Comparison of ENCODE assay signal across 8 cellular contexts in the genomic region with DNA sequence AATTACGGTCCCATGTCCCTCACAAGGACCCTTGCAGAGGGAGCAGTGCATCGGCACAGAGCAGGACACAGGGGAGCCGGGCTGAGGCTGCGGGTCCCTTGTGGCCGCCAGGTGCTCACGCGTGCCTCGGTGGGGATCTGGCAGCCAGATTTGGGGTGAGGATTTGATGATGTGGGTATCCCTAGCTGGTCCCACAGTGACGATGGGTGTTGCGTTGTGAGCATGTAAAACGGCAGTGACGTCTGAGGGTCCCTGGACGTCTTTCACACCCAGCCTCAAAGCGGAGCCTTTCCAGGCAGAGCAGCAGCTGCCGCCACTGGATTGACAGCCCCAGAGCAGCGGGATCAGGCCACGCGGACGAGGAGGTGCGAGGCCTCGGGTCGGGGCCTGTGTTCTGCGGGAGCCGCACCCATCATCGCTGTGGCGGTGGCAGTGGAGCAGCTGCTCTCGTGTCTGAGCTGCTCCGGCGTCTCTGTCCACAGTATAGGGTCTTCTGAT. TPM values are rescaled to one million over a fixed set of nuclear protein-coding genes. Genes with fewer than 3 reads are reported as not detected.
DNase-seq lines count a peak whose midpoint lies in the region; ATAC-seq, FAIRE-seq and TF ChIP-seq lines count a peak whose summit lies in the region.

No MANE protein-coding gene starts in this region.

- CTCF ChIA-PET in activated naive CD4-positive, alpha-beta T cell treated with anti-CD3 and anti-CD28 coated beads for 36 hours (lab: Charles Lee), result no interaction called here
- CTCF ChIA-PET in K562 (lab: Yijun Ruan, JAX; ENCODE audit: low intra/inter-chr PET ratio), result no interaction called here

- peak overlapping the region; percentile 68 for H3K4me3 Mint-ChIP-seq in activated naive CD4-positive, alpha-beta T cell treated with anti-CD3 and anti-CD28 coated beads for 36 hours

- H3K9me3 ChIP-seq in K562 (replicated peaks; ENCODE audit: control insufficient read depth, insufficient read depth, low read depth, low read length) (no peaks in the 10 kb centered on the region), lung (ENCODE audit: control insufficient read depth in 2 of 2, insufficient read depth in 1 of 2, low read length in 1 of 2) (peaks cover 0 to under 1% of the 10 kb centered on the region in 2 donors), upper lobe of right lung (no peaks in the 10 kb centered on the region)

- H3K4me1 ChIP-seq in K562 (replicated peaks in 1 of 2; ENCODE audit: control insufficient read depth in 2 of 2, insufficient read depth in 2 of 2, low read length in 2 of 2) (peaks cover 0 to 34% of the 10 kb centered on the region in 2 experiments; a peak in 2 of 5 replicates), lung (ENCODE audit: control insufficient read depth in 2 of 2, insufficient read depth in 2 of 2, low read length in 2 of 2) (peaks cover 0 to 20% of the 10 kb centered on the region in 2 donors), upper lobe of right lung (peaks cover 39% of the 10 kb centered on the region), foreskin keratinocyte (no peaks in the 10 kb centered on the region)

- H3K27ac ChIP-seq in K562 (ENCODE audit: extremely low read depth, low read depth, low read length), result no peak overlapping the region; the same call in 2 of the 3 replicates
- H3K27ac ChIP-seq in lung (ENCODE audit: low read depth in 1 of 2, low read length in 1 of 2), result peak overlapping the region; percentile 65 to 94
- H3K27ac ChIP-seq in upper lobe of right lung, result peak overlapping the region; percentile 90
- no peak overlapping the region for H3K27ac ChIP-seq in foreskin keratinocyte

- no peaks in the 10 kb centered on the region for H3K9me3 Mint-ChIP-seq in activated naive CD4-positive, alpha-beta T cell treated with anti-CD3 and anti-CD28 coated beads for 36 hours

- in situ Hi-C loops in K562 (cut with MboI), result no loop called here

- no peak for TF ChIP-seq EP300 in K562 (IDR thresholded peaks at IDR 0.05; ENCODE audit: low read length)

- H3K4me2 ChIP-seq in K562 (ENCODE audit: insufficient read depth, low read length), result no peak overlapping the region

- TF ChIP-seq POLR2A in K562 (conservative IDR thresholded peaks at IDR 0.05), result no peak

- H3K4me3 ChIP-seq in K562 (no peak overlapping the region), lung (peak overlapping the region; percentile 50), upper lobe of right lung (peak overlapping the region; percentile 69)

- peaks cover 84% of the 10 kb centered on the region; the same call in 2 of the 3 replicates for H3K36me3 ChIP-seq in K562 (ENCODE audit: control insufficient read depth, insufficient read depth, low read length)
- peaks cover 0 to 27% of the 10 kb centered on the region in 2 donors for H3K36me3 ChIP-seq in lung (ENCODE audit: control insufficient read depth in 2 of 2, insufficient read depth in 2 of 2, low read length in 2 of 2)
- H3K36me3 ChIP-seq in upper lobe of right lung, result peaks cover 37% of the 10 kb centered on the region

- no peak for FAIRE-seq in K562 (lab: Jason Lieb, UNC)

- POLR2A ChIA-PET in K562 (lab: Yijun Ruan, JAX), result interaction anchor here (0.6 kb wide), 1 partner anchor 335 kb away, joined by 3 read pairs; no protein-coding TSS in a partner anchor

- peaks cover 14% of the 10 kb centered on the region for H3K36me3 Mint-ChIP-seq in activated naive CD4-positive, alpha-beta T cell treated with anti-CD3 and anti-CD28 coated beads for 36 hours (ENCODE audit: low read depth)

- 89% methylated on average over 27 of the region's 29 CpGs for WGBS in K562 (ENCODE audit: insufficient coverage, low coverage, missing lambda C conversion rate)
- 49 to 56% methylated on average over 27 to 29 of the region's 29 CpGs for WGBS in lung, 2 donors

- H2AFZ ChIP-seq in K562 (ENCODE audit: low read depth, low read length), result no peak overlapping the region

- H3K79me2 ChIP-seq in K562 (ENCODE audit: control insufficient read depth, insufficient read depth, low read length), result peaks cover 20% of the 10 kb centered on the region

- intact Hi-C loops in activated naive CD4-positive, alpha-beta T cell treated with anti-CD3 and anti-CD28 coated beads for 36 hours (cut with micrococcal nuclease), result no loop called here
- intact Hi-C loops in K562 (cut with micrococcal nuclease) (no loop called here), upper lobe of right lung (cut with DNase I) (no loop called here)

- H3K27me3 Mint-ChIP-seq in activated naive CD4-positive, alpha-beta T cell treated with anti-CD3 and anti-CD28 coated beads for 36 hours (ENCODE audit: low read depth), result no peaks in the 10 kb centered on the region

- no peak for DNase-seq in activated naive CD4-positive, alpha-beta T cell treated with anti-CD3 and anti-CD28 coated beads for 36 hours
- no peak for DNase-seq in activated naive CD4-positive, alpha-beta T cell treated with Interleukin-2 at 50 U/mL for 16 hours
- DNase-seq in K562 (ENCODE audit: extremely low read depth in 1 of 4, low spot score in 3 of 4), result no peak
- no peak for DNase-seq in lung (ENCODE audit: low spot score)
- DNase-seq in upper lobe of right lung, result no peak
- no peak for DNase-seq in SHP77 treated with DMSO at 0.1 percent for 48 hours (lab: John Stamatoyannopoulos, UW)
- DNase-seq in foreskin keratinocyte, result no peak

- TF ChIP-seq CTCF in K562 (IDR thresholded peaks at IDR 0.05 in 2 of 3, conservative IDR thresholded peaks at IDR 0.05 in 1 of 3; ENCODE audit: insufficient read depth in 2 of 3, low read depth in 1 of 3, low read length in 3 of 3), result no peak
- no peak for TF ChIP-seq CTCF in lung (IDR thresholded peaks at IDR 0.05; ENCODE audit: control extremely low read depth, extremely low read depth)
- TF ChIP-seq CTCF in upper lobe of right lung (IDR thresholded peaks at IDR 0.05), result no peak
- no peak for TF ChIP-seq CTCF in foreskin keratinocyte (conservative IDR thresholded peaks at IDR 0.05)

- no peaks in the 10 kb centered on the region for H4K20me1 ChIP-seq in K562 (replicated peaks; ENCODE audit: control insufficient read depth, insufficient read depth, low read length)

- TF ChIP-seq RAD21 in K562 (CRISPR knock-in tag; conservative IDR thresholded peaks at IDR 0.05 in 1 of 2, IDR thresholded peaks at IDR 0.05 in 1 of 2), result no peak

- H3K9me1 ChIP-seq in K562 (ENCODE audit: control insufficient read depth, insufficient read depth, low read length), result peaks cover 6% of the 10 kb centered on the region

- H3K4me1 Mint-ChIP-seq in activated naive CD4-positive, alpha-beta T cell treated with anti-CD3 and anti-CD28 coated beads for 36 hours (ENCODE audit: low read depth), result peaks cover 33% of the 10 kb centered on the region

- BruUV-seq in K562 (replicated peaks; lab: Mats Ljungman, UMichigan), result TSS peak; percentile 32

- no peak for ATAC-seq in K562
- ATAC-seq in lung (ENCODE audit: insufficient read depth, low FRiP score), result no peak
- ATAC-seq in upper lobe of right lung, result peak; percentile 0
- ATAC-seq in GM18502 (IDR thresholded peaks at IDR 0.05; ENCODE audit: poor library complexity, unreplicated experiment), result no peak
- ATAC-seq in foreskin keratinocyte, result no peak

- H3K27me3 ChIP-seq in K562 (ENCODE audit: control insufficient read depth in 2 of 2, insufficient read depth in 2 of 2, low read length in 2 of 2), result no peaks in the 10 kb centered on the region
- H3K27me3 ChIP-seq in lung (ENCODE audit: control insufficient read depth, insufficient read depth), result no peaks in the 10 kb centered on the region
- no peaks in the 10 kb centered on the region for H3K27me3 ChIP-seq in upper lobe of right lung
- no peaks in the 10 kb centered on the region for H3K27me3 ChIP-seq in foreskin keratinocyte

- peak overlapping the region; percentile 86 for H3K27ac Mint-ChIP-seq in activated naive CD4-positive, alpha-beta T cell treated with anti-CD3 and anti-CD28 coated beads for 36 hours

- peak overlapping the region in 1 of 2 experiments; percentile 75; a peak in 2 of 4 replicates for H3K9ac ChIP-seq in K562 (ENCODE audit: insufficient read depth in 1 of 2, low read depth in 2 of 2, low read length in 2 of 2)

RNA-seq across cellular contexts. Expression of gene WDR45B, which starts 54.6 kb away (rescaled TPM):
- 10 to 100 TPM; 23.2 to 25.0 TPM for total RNA-seq in activated naive CD4-positive, alpha-beta T cell treated with anti-CD3 and anti-CD28 coated beads for 36 hours
- total RNA-seq in K562 (2011; cell fraction: chromatin; rRNA removed; ENCODE audit: low replicate concordance), result 83.1 and 109 TPM in 2 replicates
- total RNA-seq in K562 (2011; cell fraction: nucleolus; rRNA removed), result 50.1 and 60.7 TPM in 2 replicates
- 83.7 and 86.3 TPM in 2 replicates for total RNA-seq in K562 (2011; cell fraction: nucleoplasm; rRNA removed)
- total RNA-seq in K562 (2014; rRNA removed) (30.6 and 36.8 TPM in 2 replicates), K562 (2014; rRNA removed; fragmentation: Illumina TruSeq; extraction: Trizol) (27.9 and 30.0 TPM in 2 replicates), K562 (2015; rRNA removed; fragmentation: Illumina TruSeq; extraction: Trizol) (35.2 and 35.9 TPM in 2 replicates), K562 (2021) (35.8 and 38.3 TPM in 2 replicates), lung (10 to 100 TPM; 63.2 to 92.8 TPM), upper lobe of right lung (65.1 TPM), foreskin keratinocyte (70.8 and 73.6 TPM in 2 replicates)
- polyA plus RNA-seq in K562 (2011; rRNA removed) (74.4 and 75.8 TPM in 2 replicates), K562 (2014; fragmentation: Illumina TruSeq; extraction: Trizol) (39.2 and 40.0 TPM in 2 replicates), K562 (2014; fragmentation: Nextera tagmentation; extraction: Ambion mirVana) (1 to 10 TPM in 1 of 2 experiments, under 1 TPM in 1; 0.72 to 1.9 TPM), K562 (2014; rRNA removed) (43.1 and 46.1 TPM in 2 replicates), lung (10 to 100 TPM; 39.6 to 66.7 TPM), foreskin keratinocyte (48.0 and 54.7 TPM in 2 replicates)
- polyA plus RNA-seq in K562 (2011; cell fraction: cytosol; rRNA removed), result 58.3 and 60.5 TPM in 2 replicates
- polyA plus RNA-seq in K562 (2011; cell fraction: nucleus; rRNA removed), result 106 and 133 TPM in 2 replicates
- 38.1 and 40.3 TPM in 2 replicates for polyA plus RNA-seq in K562 (2012)
- polyA minus RNA-seq in K562 (2011; rRNA and poly(A)+ RNA removed), result 37.0 and 42.6 TPM in 2 replicates
- 28.9 and 36.0 TPM in 2 replicates for polyA minus RNA-seq in K562 (2011; cell fraction: cytosol; rRNA and poly(A)+ RNA removed)
- 29.6 and 30.9 TPM in 2 replicates for polyA minus RNA-seq in K562 (2011; cell fraction: nucleus; rRNA and poly(A)+ RNA removed)

Comparison
In these comparisons a context has a peak if more than half of its experiments do, and no peak if none do; other contexts are left out.
1. H3K27ac ChIP-seq: peak in lung (2 of 2) and upper lobe of right lung (single experiment); none in K562 (single experiment) and foreskin keratinocyte (single experiment).